In genomic region chr14:23327947-23328744, GRCh38 we compare ENCODE assay signal across 8 cellular contexts. TPM values are rescaled to one million over a fixed set of nuclear protein-coding genes. Genes with fewer than 3 reads are reported as not detected.
A peak's percentile ranks its signal among the peaks of the same experiment; 100 is the strongest.
DNase-seq lines count a peak whose midpoint lies in the region; ATAC-seq and TF ChIP-seq lines count a peak whose summit lies in the region.

No MANE protein-coding gene starts in this region.

- peaks cover 5% of the 10 kb centered on the region; the same call in 1 of the 2 replicates for H4K20me1 ChIP-seq in GM23338 (replicated peaks; ENCODE audit: insufficient read depth)

- H3K9me2 ChIP-seq in GM23338 (ENCODE audit: insufficient read depth) = no peaks in the 10 kb centered on the region

- H3K4me3 Mint-ChIP-seq in GM23338 (no peak overlapping the region), activated B cell treated with CpG ODN at 0.5 μM for 24 hours (no peak overlapping the region)

- ATAC-seq in GM23338 (peak; percentile 82), activated B cell treated with CpG ODN at 0.5 μM for 24 hours (ENCODE audit: low read depth) (peak; percentile 73), left colon (peak; percentile 76), HG03196 (IDR thresholded peaks at IDR 0.05; ENCODE audit: unreplicated experiment) (no peak)

- peaks cover 8% of the 10 kb centered on the region for H3K79me2 ChIP-seq in GM23338 (replicated peaks; ENCODE audit: insufficient read depth)

- DNase-seq in AML-193 (lab: John Stamatoyannopoulos, UW) (peak; percentile 69 to 75), GM23338 (ENCODE audit: low spot score) (peak; percentile 86), NCI-H2196 treated with DMSO at 0.1 percent for 48 hours (lab: John Stamatoyannopoulos, UW; ENCODE audit: unreplicated experiment) (peak; percentile 27), activated B cell treated with CpG ODN at 0.5 μM for 24 hours (no peak), left colon (peak; percentile 54 to 72)
- peak; percentile 50 for DNase-seq in central memory CD4-positive, alpha-beta T cell
- DNase-seq in stimulated activated CD4-positive, alpha-beta T cell treated with anti-CD3 and anti-CD28 coated beads, Interleukin-4, amount 100 ng/mL, for 4 hours = peak; percentile 42 to 65

- CTCF ChIA-PET in activated B cell treated with CpG ODN at 0.5 μM for 24 hours (lab: Charles Lee) = interaction anchor here (1.7 to 2.9 kb wide), 3 partner anchors 52 to 233 kb away, joined by 5 to 13 read pairs (median 6); no protein-coding TSS in a partner anchor

- intact Hi-C loops in activated B cell treated with CpG ODN at 0.5 μM for 24 hours (cut with micrococcal nuclease) = loop anchor here (1.0 to 10.0 kb wide), 6 partner anchors 52 to 627 kb away; partner anchors contain the start of genes DHRS4 and NGDN
- intact Hi-C loops in left colon (cut with DNase I, micrococcal nuclease) = loop anchor here in 1 of 2 donors (2.0 to 10.0 kb wide), 2 partner anchors 53 to 137 kb away; partner anchors contain the start of gene NGDN

- TF ChIP-seq CTCF in GM23338 (conservative IDR thresholded peaks at IDR 0.05; ENCODE audit: low read depth in 2 of 2) (peak; percentile 90 to 97), activated B cell treated with CpG ODN at 0.5 μM for 24 hours (IDR thresholded peaks at IDR 0.05) (peak; percentile 42)

- H3K36me3 ChIP-seq in GM23338 (ENCODE audit: insufficient read depth) = peaks cover 22% of the 10 kb centered on the region

- H3K4me1 ChIP-seq in GM23338 (ENCODE audit: insufficient read depth) = no peaks in the 10 kb centered on the region; the same call in 1 of the 2 replicates

- no peak overlapping the region for H3K4me3 ChIP-seq in GM23338

- H3K4me2 ChIP-seq in GM23338 = no peak overlapping the region

- H3K36me3 Mint-ChIP-seq in GM23338 (ENCODE audit: low read depth) (peaks cover 32% of the 10 kb centered on the region), activated B cell treated with CpG ODN at 0.5 μM for 24 hours (ENCODE audit: low read depth) (peaks cover 31% of the 10 kb centered on the region)

- no peak overlapping the region for H3K27ac ChIP-seq in GM23338 (ENCODE audit: low read depth)

- H3K9me3 Mint-ChIP-seq in GM23338 = no peaks in the 10 kb centered on the region
- H3K9me3 Mint-ChIP-seq in activated B cell treated with CpG ODN at 0.5 μM for 24 hours = no peaks in the 10 kb centered on the region

- no peaks in the 10 kb centered on the region for H3K27me3 ChIP-seq in GM23338 (ENCODE audit: insufficient read depth)

- peaks cover 26% of the 10 kb centered on the region for H3F3A ChIP-seq in GM23338 (replicated peaks; ENCODE audit: low read depth)

- H3K27me3 Mint-ChIP-seq in GM23338 (ENCODE audit: insufficient read depth, low read depth, poor library complexity) (peaks cover 4% of the 10 kb centered on the region), activated B cell treated with CpG ODN at 0.5 μM for 24 hours (no peaks in the 10 kb centered on the region)

- H3K4me1 Mint-ChIP-seq in GM23338 (peaks cover 7% of the 10 kb centered on the region; the same call in 2 of the 3 replicates), activated B cell treated with CpG ODN at 0.5 μM for 24 hours (peaks cover 3% of the 10 kb centered on the region)

- H3K27ac Mint-ChIP-seq in GM23338 (no peak overlapping the region), activated B cell treated with CpG ODN at 0.5 μM for 24 hours (no peak overlapping the region)

- H2AFZ ChIP-seq in GM23338 = no peak overlapping the region

- POLR2A ChIA-PET in activated B cell treated with CpG ODN at 0.5 μM for 24 hours (lab: Charles Lee) = interaction anchor here (0.6 kb wide), 1 partner anchor 233 kb away, joined by 4 read pairs; no protein-coding TSS in a partner anchor

TF ChIP-seq in GM23338, 12 proteins besides CTCF, POLR2A, EP300 and RAD21:
- TF ChIP-seq STAT1 (IDR thresholded peaks at IDR 0.05; ENCODE audit: unreplicated experiment) (no peak), ZNF114 (CRISPR knock-in tag; IDR thresholded peaks at IDR 0.05) (no peak)

RNA-seq across cellular contexts. Expression of gene PABPN1, which starts 6.9 kb away (rescaled TPM):
- 110 and 116 TPM in 2 replicates for total RNA-seq in GM23338 (2014; rRNA removed; shearing (Covaris generic))
- 342 and 384 TPM in 2 replicates for polyA plus RNA-seq in GM23338 (2016; fragmentation: Nextera tagmentation; extraction: Ambion mirVana)
- total RNA-seq in activated B cell treated with CpG ODN at 0.5 μM for 24 hours (259 and 264 TPM in 2 replicates), left colon (100 to 1,000 TPM; 131 to 158 TPM)

RNA-seq across cellular contexts. Expression of gene BCL2L2, which starts 21.5 kb away (rescaled TPM):
- 11.0 and 12.3 TPM in 2 replicates for total RNA-seq in GM23338 (2014; rRNA removed; shearing (Covaris generic))
- 3.5 and 3.6 TPM in 2 replicates for polyA plus RNA-seq in GM23338 (2016; fragmentation: Nextera tagmentation; extraction: Ambion mirVana)
- total RNA-seq in activated B cell treated with CpG ODN at 0.5 μM for 24 hours (10.4 and 11.8 TPM in 2 replicates), left colon (10 to 100 TPM; 34.7 to 40.2 TPM)

RNA-seq across cellular contexts. Expression of gene SLC22A17, which starts 24.5 kb away (rescaled TPM):
- total RNA-seq in GM23338 (2014; rRNA removed; shearing (Covaris generic)) = 52.6 and 56.6 TPM in 2 replicates
- polyA plus RNA-seq in GM23338 (2016; fragmentation: Nextera tagmentation; extraction: Ambion mirVana) = 28.6 and 29.5 TPM in 2 replicates
- total RNA-seq in activated B cell treated with CpG ODN at 0.5 μM for 24 hours = 0.20 TPM in 1 of 2 replicates, not detected in the other
- total RNA-seq in left colon = 1 to 10 TPM; 2.7 to 8.0 TPM

RNA-seq across cellular contexts. Expression of gene PPP1R3E, which starts 25.5 kb away (rescaled TPM):
- 0.66 and 2.3 TPM in 2 replicates for total RNA-seq in GM23338 (2014; rRNA removed; shearing (Covaris generic))
- polyA plus RNA-seq in GM23338 (2016; fragmentation: Nextera tagmentation; extraction: Ambion mirVana) = 1.8 and 2.5 TPM in 2 replicates
- total RNA-seq in activated B cell treated with CpG ODN at 0.5 μM for 24 hours (23.4 and 28.9 TPM in 2 replicates), left colon (10 to 100 TPM; 10.8 to 11.2 TPM)

RNA-seq across cellular contexts. Expression of gene EFS, which starts 36.8 kb away (rescaled TPM):
- total RNA-seq in GM23338 (2014; rRNA removed; shearing (Covaris generic)) = 13.6 and 18.9 TPM in 2 replicates
- polyA plus RNA-seq in GM23338 (2016; fragmentation: Nextera tagmentation; extraction: Ambion mirVana) = 5.1 and 6.4 TPM in 2 replicates
- not detected in 2 replicates for total RNA-seq in activated B cell treated with CpG ODN at 0.5 μM for 24 hours
- 1 to 10 TPM; 1.1 to 3.1 TPM for total RNA-seq in left colon
